In the genomic region with DNA sequence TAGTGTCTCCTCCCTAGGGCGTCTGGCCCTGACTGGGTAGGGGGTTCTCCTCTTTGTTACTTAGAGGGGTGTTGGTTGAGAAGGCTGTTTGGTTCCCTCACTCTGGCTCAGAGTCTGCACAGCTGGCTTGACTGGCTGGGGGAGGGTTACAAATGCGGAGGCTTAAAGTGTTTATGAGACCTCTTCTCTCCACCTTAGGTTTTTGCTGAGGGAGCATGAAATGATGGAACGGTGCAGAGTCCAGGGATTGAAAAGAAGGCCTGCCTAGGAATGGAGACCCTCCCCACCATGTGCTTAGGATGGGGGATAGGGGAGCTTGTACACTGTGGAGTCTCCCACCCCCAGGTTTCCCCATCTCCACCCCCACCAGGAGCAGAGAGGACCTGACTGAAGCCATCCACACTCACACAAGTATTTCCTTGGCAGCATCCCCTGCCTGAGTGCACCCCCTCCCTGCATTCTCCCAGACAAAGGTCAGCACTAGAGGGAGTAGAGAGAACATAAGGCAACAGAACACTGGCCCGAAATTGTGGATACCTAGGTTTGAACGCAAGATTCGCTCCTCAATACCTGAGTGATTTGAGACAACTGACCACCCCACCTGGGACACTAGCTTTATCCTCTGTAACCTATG, we compare ENCODE assay signal across 8 cellular contexts.
DNase-seq lines count a peak whose midpoint lies in the region; ATAC-seq lines count a peak whose summit lies in the region.

No MANE protein-coding gene starts in this region.

- H3K9me3 ChIP-seq in iPS-20b (ENCODE audit: insufficient read depth, low read depth, low read length) (no peaks in the 10 kb centered on the region), stomach smooth muscle (ENCODE audit: control insufficient read depth in 2 of 2, low read length in 2 of 2) (no peaks in the 10 kb centered on the region)

- peaks cover 36% of the 10 kb centered on the region for H3K4me1 ChIP-seq in iPS-20b (ENCODE audit: insufficient read depth, low read length)
- peaks cover 42% of the 10 kb centered on the region for H3K4me1 ChIP-seq in stomach smooth muscle (ENCODE audit: control insufficient read depth, insufficient read depth, low read length)

- H3K4me3 ChIP-seq in iPS-20b (ENCODE audit: low read length) (peak overlapping the region; percentile 82), stomach smooth muscle (ENCODE audit: low read length in 2 of 2) (peak overlapping the region; percentile 90 to 95)

- H3K27me3 ChIP-seq in iPS-20b (ENCODE audit: insufficient read depth, low read length) (no peaks in the 10 kb centered on the region), stomach smooth muscle (ENCODE audit: control insufficient read depth in 1 of 2, insufficient read depth in 2 of 2, low read length in 2 of 2) (no peaks in the 10 kb centered on the region)

- H3K36me3 ChIP-seq in iPS-20b (ENCODE audit: insufficient read depth, low read depth, low read length): no peaks in the 10 kb centered on the region
- H3K36me3 ChIP-seq in stomach smooth muscle (ENCODE audit: control insufficient read depth in 2 of 2, insufficient read depth in 2 of 2, low read length in 2 of 2): no peaks in the 10 kb centered on the region

- DNase-seq in DMS79 treated with DMSO at 0.1 percent for 48 hours (lab: John Stamatoyannopoulos, UW) (peak; percentile 51), DMS79 (lab: John Stamatoyannopoulos, UW) (no peak), NCI-H226 (no peak), HuH-7 (ENCODE audit: low spot score) (no peak)

- H3K27ac ChIP-seq in angular gyrus (ENCODE audit: low read depth, low read length): peak overlapping the region; percentile 97
- peak overlapping the region; percentile 93 for H3K27ac ChIP-seq in iPS-20b (ENCODE audit: low read length)
- H3K27ac ChIP-seq in stomach smooth muscle (ENCODE audit: low read length): peak overlapping the region; percentile 99

- no peak for ATAC-seq in GM18909 (IDR thresholded peaks at IDR 0.05; ENCODE audit: poor library complexity, unreplicated experiment)

- H3K9ac ChIP-seq in iPS-20b (ENCODE audit: low read depth, low read length): peak overlapping the region; percentile 85; the same call in 1 of the 2 replicates
- peak overlapping the region; percentile 92 to 98 for H3K9ac ChIP-seq in stomach smooth muscle (ENCODE audit: low read length in 2 of 2)
